1 cellular context compared by ENCODE assay signal in the genomic region with DNA sequence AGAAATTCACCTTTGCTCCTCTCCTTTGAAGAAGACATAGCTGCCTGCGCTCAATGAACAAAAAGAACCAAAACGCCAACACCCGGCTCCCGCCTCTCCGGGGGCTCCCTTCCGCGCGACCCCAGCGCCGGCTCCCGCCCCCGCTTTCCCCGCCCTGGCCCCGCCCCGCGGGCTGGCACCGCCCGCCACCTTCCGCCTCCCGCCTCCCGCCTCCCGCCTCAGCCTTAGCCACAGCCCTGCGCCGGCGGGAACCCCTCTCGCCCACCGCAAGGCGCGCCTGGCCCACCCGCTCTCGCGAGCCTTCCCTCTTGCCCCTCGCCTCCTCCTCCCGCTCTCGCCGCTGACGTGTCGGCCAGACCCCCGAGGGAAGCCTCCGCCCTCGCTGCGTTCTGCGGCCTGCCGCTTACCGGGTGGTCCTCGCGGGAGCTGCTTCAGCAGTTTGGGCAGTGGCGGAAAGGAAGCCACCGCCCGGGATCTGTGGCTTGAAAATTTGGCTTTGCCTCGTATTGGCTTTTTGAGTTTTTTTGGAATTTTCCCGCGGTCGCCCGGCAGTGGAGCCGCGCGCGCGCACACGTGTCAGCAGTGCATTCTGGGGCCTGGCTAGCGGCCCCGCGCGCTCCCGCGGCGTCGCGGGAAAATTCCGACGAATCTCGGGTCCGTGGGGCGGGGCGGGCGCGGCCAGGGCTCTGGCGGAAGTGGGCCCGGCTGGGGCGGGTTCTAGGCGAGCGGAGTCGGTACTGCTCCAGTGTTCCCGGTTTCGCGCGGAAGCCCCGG.
TF ChIP-seq lines count a peak whose summit lies in the region.

A gene with protein sequence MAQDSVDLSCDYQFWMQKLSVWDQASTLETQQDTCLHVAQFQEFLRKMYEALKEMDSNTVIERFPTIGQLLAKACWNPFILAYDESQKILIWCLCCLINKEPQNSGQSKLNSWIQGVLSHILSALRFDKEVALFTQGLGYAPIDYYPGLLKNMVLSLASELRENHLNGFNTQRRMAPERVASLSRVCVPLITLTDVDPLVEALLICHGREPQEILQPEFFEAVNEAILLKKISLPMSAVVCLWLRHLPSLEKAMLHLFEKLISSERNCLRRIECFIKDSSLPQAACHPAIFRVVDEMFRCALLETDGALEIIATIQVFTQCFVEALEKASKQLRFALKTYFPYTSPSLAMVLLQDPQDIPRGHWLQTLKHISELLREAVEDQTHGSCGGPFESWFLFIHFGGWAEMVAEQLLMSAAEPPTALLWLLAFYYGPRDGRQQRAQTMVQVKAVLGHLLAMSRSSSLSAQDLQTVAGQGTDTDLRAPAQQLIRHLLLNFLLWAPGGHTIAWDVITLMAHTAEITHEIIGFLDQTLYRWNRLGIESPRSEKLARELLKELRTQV (minus strand): TSS at position 591 of the 774 bp plus-strand sequence. CDS start 68,418 bp downstream, outside the sequence.

TF ChIP-seq in K562, 482 proteins besides CTCF, POLR2A, EP300 and RAD21 (continued from another document and continues in another):
- TF ChIP-seq, protein P1, sequence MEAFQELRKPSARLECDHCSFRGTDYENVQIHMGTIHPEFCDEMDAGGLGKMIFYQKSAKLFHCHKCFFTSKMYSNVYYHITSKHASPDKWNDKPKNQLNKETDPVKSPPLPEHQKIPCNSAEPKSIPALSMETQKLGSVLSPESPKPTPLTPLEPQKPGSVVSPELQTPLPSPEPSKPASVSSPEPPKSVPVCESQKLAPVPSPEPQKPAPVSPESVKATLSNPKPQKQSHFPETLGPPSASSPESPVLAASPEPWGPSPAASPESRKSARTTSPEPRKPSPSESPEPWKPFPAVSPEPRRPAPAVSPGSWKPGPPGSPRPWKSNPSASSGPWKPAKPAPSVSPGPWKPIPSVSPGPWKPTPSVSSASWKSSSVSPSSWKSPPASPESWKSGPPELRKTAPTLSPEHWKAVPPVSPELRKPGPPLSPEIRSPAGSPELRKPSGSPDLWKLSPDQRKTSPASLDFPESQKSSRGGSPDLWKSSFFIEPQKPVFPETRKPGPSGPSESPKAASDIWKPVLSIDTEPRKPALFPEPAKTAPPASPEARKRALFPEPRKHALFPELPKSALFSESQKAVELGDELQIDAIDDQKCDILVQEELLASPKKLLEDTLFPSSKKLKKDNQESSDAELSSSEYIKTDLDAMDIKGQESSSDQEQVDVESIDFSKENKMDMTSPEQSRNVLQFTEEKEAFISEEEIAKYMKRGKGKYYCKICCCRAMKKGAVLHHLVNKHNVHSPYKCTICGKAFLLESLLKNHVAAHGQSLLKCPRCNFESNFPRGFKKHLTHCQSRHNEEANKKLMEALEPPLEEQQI (IDR thresholded peaks at IDR 0.05) = no peak
- TF ChIP-seq ZNF707 (CRISPR knock-in tag; conservative IDR thresholded peaks at IDR 0.05) = no peak
- TF ChIP-seq ZNF24 (IDR thresholded peaks at IDR 0.05) = no peak
- 0 out of 2 replicates have a peak, but pooled peaks have one; percentile 58 for TF ChIP-seq ERF (CRISPR knock-in tag; IDR thresholded peaks at IDR 0.05)
- TF ChIP-seq RBM34 (IDR thresholded peaks at IDR 0.05; ENCODE audit: borderline replicate concordance, insufficient read depth, low read length) = peak; percentile 46; the same call in 1 of the 2 replicates
- TF ChIP-seq TBP (optimal IDR thresholded peaks at IDR 0.05; ENCODE audit: low read depth, low read length) = peak; percentile 22
- no peak for TF ChIP-seq CREBBP (IDR thresholded peaks at IDR 0.05; ENCODE audit: low read depth, low read length)
- TF ChIP-seq ZNF561 (CRISPR knock-in tag; conservative IDR thresholded peaks at IDR 0.05) = no peak
- TF ChIP-seq RBFOX2 (IDR thresholded peaks at IDR 0.05; ENCODE audit: low read depth, low read length) = peak; percentile 93
- peak; percentile 66 for TF ChIP-seq BHLHE40 (IDR thresholded peaks at IDR 0.05; ENCODE audit: low read length)
- TF ChIP-seq, protein P2, sequence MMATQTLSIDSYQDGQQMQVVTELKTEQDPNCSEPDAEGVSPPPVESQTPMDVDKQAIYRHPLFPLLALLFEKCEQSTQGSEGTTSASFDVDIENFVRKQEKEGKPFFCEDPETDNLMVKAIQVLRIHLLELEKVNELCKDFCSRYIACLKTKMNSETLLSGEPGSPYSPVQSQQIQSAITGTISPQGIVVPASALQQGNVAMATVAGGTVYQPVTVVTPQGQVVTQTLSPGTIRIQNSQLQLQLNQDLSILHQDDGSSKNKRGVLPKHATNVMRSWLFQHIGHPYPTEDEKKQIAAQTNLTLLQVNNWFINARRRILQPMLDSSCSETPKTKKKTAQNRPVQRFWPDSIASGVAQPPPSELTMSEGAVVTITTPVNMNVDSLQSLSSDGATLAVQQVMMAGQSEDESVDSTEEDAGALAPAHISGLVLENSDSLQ (IDR thresholded peaks at IDR 0.05) = no peak
- no peak for TF ChIP-seq HNRNPLL (IDR thresholded peaks at IDR 0.05; ENCODE audit: low read depth, low read length, poor library complexity, severe bottlenecking)
- no peak for TF ChIP-seq STAG1 (CRISPR knock-in tag; IDR thresholded peaks at IDR 0.05; ENCODE audit: borderline replicate concordance)
- 0 out of 2 replicates have a peak, but pooled peaks have one; percentile 39 for TF ChIP-seq KLF1 (tag; IDR thresholded peaks at IDR 0.05)
- TF ChIP-seq, protein P3, sequence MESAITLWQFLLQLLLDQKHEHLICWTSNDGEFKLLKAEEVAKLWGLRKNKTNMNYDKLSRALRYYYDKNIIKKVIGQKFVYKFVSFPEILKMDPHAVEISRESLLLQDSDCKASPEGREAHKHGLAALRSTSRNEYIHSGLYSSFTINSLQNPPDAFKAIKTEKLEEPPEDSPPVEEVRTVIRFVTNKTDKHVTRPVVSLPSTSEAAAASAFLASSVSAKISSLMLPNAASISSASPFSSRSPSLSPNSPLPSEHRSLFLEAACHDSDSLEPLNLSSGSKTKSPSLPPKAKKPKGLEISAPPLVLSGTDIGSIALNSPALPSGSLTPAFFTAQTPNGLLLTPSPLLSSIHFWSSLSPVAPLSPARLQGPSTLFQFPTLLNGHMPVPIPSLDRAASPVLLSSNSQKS (CRISPR knock-in tag; IDR thresholded peaks at IDR 0.05) = no peak
- 0 out of 2 replicates have a peak, but pooled peaks have one; percentile 72 for TF ChIP-seq SRSF3 (IDR thresholded peaks at IDR 0.05; ENCODE audit: insufficient read depth, low read length)
- TF ChIP-seq RBM14 (IDR thresholded peaks at IDR 0.05; ENCODE audit: borderline replicate concordance, insufficient read depth, low read depth, low read length) = 0 out of 2 replicates have a peak, but pooled peaks have one; percentile 38
- no peak for TF ChIP-seq ARID2 (IDR thresholded peaks at IDR 0.05)
- TF ChIP-seq PCBP1 (IDR thresholded peaks at IDR 0.05; ENCODE audit: low read depth, low read length, poor library complexity, severe bottlenecking) = peak; percentile 10
- TF ChIP-seq, protein P4, sequence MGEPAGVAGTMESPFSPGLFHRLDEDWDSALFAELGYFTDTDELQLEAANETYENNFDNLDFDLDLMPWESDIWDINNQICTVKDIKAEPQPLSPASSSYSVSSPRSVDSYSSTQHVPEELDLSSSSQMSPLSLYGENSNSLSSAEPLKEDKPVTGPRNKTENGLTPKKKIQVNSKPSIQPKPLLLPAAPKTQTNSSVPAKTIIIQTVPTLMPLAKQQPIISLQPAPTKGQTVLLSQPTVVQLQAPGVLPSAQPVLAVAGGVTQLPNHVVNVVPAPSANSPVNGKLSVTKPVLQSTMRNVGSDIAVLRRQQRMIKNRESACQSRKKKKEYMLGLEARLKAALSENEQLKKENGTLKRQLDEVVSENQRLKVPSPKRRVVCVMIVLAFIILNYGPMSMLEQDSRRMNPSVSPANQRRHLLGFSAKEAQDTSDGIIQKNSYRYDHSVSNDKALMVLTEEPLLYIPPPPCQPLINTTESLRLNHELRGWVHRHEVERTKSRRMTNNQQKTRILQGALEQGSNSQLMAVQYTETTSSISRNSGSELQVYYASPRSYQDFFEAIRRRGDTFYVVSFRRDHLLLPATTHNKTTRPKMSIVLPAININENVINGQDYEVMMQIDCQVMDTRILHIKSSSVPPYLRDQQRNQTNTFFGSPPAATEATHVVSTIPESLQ (CRISPR knock-in tag; IDR thresholded peaks at IDR 0.05) = peak; percentile 96
- TF ChIP-seq TBL1XR1 (IDR thresholded peaks at IDR 0.05; ENCODE audit: low read length in 2 of 2) = 0 out of 4 replicates have a peak, but pooled peaks of 1 of the 2 experiments have one; percentile 28
- no peak for TF ChIP-seq MCM2 (IDR thresholded peaks at IDR 0.05; ENCODE audit: low read depth)
- no peak for TF ChIP-seq ZKSCAN1 (IDR thresholded peaks at IDR 0.05; ENCODE audit: low read depth, low read length)
- TF ChIP-seq PML (IDR thresholded peaks at IDR 0.05; ENCODE audit: low read length) = peak; percentile 75
- no peak for TF ChIP-seq ATF1 (CRISPR knock-in tag; IDR thresholded peaks at IDR 0.05)
- TF ChIP-seq ATF1 (tag; IDR thresholded peaks at IDR 0.05) = peak; percentile 80
- TF ChIP-seq, protein P5, sequence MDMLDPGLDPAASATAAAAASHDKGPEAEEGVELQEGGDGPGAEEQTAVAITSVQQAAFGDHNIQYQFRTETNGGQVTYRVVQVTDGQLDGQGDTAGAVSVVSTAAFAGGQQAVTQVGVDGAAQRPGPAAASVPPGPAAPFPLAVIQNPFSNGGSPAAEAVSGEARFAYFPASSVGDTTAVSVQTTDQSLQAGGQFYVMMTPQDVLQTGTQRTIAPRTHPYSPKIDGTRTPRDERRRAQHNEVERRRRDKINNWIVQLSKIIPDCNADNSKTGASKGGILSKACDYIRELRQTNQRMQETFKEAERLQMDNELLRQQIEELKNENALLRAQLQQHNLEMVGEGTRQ (CRISPR knock-in tag; IDR thresholded peaks at IDR 0.05) = peak; percentile 65
- no peak for TF ChIP-seq PTBP1 (IDR thresholded peaks at IDR 0.05; ENCODE audit: low read depth, low read length)
- TF ChIP-seq, protein P6, sequence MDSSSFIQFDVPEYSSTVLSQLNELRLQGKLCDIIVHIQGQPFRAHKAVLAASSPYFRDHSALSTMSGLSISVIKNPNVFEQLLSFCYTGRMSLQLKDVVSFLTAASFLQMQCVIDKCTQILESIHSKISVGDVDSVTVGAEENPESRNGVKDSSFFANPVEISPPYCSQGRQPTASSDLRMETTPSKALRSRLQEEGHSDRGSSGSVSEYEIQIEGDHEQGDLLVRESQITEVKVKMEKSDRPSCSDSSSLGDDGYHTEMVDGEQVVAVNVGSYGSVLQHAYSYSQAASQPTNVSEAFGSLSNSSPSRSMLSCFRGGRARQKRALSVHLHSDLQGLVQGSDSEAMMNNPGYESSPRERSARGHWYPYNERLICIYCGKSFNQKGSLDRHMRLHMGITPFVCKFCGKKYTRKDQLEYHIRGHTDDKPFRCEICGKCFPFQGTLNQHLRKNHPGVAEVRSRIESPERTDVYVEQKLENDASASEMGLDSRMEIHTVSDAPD (CRISPR knock-in tag; IDR thresholded peaks at IDR 0.05) = no peak
- TF ChIP-seq ILF3 (IDR thresholded peaks at IDR 0.05; ENCODE audit: borderline replicate concordance) = no peak
- TF ChIP-seq POLR2B (IDR thresholded peaks at IDR 0.05; ENCODE audit: low read depth, partially characterized antibody) = peak; percentile 59
- peak; percentile 81 to 84 for TF ChIP-seq NRF1 (conservative IDR thresholded peaks at IDR 0.05 in 1 of 2, IDR thresholded peaks at IDR 0.05 in 1 of 2)
